Comparison of ENCODE assay signal across 9 cellular contexts in genomic region chr1:47713960-47714359, GRCh38.
"Had no signal": no experiment of that assay in that cellular context is flagged by ENCODE, and none has a peak within 500 bp of the region (broad histone marks: within the 10 kb centered on the region; RNA-seq: fewer than 3 reads in every experiment).

No MANE protein-coding gene starts in this region.

- H3K27ac ChIP-seq: GM23248 had no signal

- H3K4me3 ChIP-seq: GM23248, GM23338, HAP-1 had no signal

- H3K27ac Mint-ChIP-seq: GM23338, H9, HFFc6 had no signal

- ATAC-seq: GM23338, HCT116 had no signal

- DNase-seq: GM23248, GOT3, H7, H9, HCEC 1CT, HFFc6 had no signal

- H3K4me3 Mint-ChIP-seq: GM23338, H9, HFFc6 had no signal

- H3K9me3 Mint-ChIP-seq: GM23338, H9, HFFc6 had no signal
